Comparison of ENCODE assay signal across 1 cellular context in the genomic region with DNA sequence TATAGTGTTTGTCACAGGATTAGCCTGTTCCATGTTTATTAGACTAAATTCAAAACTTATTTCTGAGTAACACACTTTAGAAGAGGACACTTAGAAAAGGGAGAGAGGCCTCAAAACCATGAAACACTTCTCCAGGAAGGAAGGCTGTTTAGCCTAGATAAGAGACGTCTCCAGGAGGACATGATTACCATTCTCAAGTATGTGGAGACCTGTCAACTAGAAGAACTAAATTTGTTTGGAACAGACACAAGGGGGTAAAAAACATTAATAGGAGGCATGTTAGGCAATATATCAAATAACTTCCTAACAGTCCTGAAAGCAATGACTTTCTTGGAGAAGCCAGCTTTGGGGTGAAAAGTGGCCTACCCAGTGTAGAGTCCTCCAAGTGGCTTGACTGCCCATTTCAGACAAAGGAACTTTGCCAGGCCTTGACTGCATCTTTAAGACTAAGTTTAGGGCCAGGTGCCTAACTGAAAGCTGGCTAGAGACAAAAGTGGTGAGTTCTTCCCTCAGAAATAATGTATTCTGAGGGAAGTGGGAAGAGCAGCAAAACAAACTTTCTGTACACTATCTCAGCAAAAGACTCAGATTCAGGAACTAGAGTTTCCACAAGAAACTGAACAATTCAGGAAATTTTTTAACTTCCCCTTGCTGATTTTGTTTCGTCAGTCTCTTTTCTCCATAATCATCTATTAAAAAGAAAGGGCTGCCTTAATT.
TF ChIP-seq lines count a peak whose summit lies in the region.

No MANE protein-coding gene starts in this region.

TF ChIP-seq in K562, 482 proteins besides CTCF, POLR2A, EP300 and RAD21 (continued from another document and continues in another):
- no peak for TF ChIP-seq ZNF395 (CRISPR knock-in tag; IDR thresholded peaks at IDR 0.05)
- no peak for TF ChIP-seq NFYB (IDR thresholded peaks at IDR 0.05; ENCODE audit: extremely low read depth, insufficient read length)
- TF ChIP-seq ZNF561 (CRISPR knock-in tag; conservative IDR thresholded peaks at IDR 0.05): no peak
- TF ChIP-seq ATF7 (IDR thresholded peaks at IDR 0.05): 0 out of 2 replicates have a peak, but pooled peaks have one; percentile 44
- TF ChIP-seq, protein P1, sequence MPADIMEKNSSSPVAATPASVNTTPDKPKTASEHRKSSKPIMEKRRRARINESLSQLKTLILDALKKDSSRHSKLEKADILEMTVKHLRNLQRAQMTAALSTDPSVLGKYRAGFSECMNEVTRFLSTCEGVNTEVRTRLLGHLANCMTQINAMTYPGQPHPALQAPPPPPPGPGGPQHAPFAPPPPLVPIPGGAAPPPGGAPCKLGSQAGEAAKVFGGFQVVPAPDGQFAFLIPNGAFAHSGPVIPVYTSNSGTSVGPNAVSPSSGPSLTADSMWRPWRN (IDR thresholded peaks at IDR 0.05; ENCODE audit: low read depth): no peak
- TF ChIP-seq TFAM (CRISPR knock-in tag; conservative IDR thresholded peaks at IDR 0.05): no peak
- peak; percentile 72; the same call in 1 of the 2 replicates for TF ChIP-seq SMAD4 (CRISPR knock-in tag; conservative IDR thresholded peaks at IDR 0.05)
- TF ChIP-seq, protein P2, sequence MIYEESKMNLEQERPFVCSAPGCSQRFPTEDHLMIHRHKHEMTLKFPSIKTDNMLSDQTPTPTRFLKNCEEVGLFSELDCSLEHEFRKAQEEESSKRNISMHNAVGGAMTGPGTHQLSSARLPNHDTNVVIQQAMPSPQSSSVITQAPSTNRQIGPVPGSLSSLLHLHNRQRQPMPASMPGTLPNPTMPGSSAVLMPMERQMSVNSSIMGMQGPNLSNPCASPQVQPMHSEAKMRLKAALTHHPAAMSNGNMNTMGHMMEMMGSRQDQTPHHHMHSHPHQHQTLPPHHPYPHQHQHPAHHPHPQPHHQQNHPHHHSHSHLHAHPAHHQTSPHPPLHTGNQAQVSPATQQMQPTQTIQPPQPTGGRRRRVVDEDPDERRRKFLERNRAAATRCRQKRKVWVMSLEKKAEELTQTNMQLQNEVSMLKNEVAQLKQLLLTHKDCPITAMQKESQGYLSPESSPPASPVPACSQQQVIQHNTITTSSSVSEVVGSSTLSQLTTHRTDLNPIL (CRISPR knock-in tag; IDR thresholded peaks at IDR 0.05): no peak
- TF ChIP-seq CBFB (CRISPR knock-in tag; IDR thresholded peaks at IDR 0.05): no peak
- no peak for TF ChIP-seq SMAD3 (CRISPR knock-in tag; conservative IDR thresholded peaks at IDR 0.05)
- no peak for TF ChIP-seq CHCHD3 (CRISPR knock-in tag; IDR thresholded peaks at IDR 0.05)
- TF ChIP-seq XRCC5 (IDR thresholded peaks at IDR 0.05; ENCODE audit: low read depth, low read length): no peak
- no peak for TF ChIP-seq PCBP1 (IDR thresholded peaks at IDR 0.05; ENCODE audit: low read depth, low read length, poor library complexity, severe bottlenecking)
- TF ChIP-seq TGIF2 (CRISPR knock-in tag; IDR thresholded peaks at IDR 0.05): no peak
- 0 out of 2 replicates have a peak, but pooled peaks have one; percentile 21 for TF ChIP-seq ZFX (CRISPR knock-in tag; IDR thresholded peaks at IDR 0.05)
- TF ChIP-seq SAFB2 (IDR thresholded peaks at IDR 0.05; ENCODE audit: borderline replicate concordance, low read depth, low read length, severe bottlenecking): no peak
- no peak for TF ChIP-seq SRSF9 (IDR thresholded peaks at IDR 0.05; ENCODE audit: borderline replicate concordance, low read depth, low read length)
- TF ChIP-seq THRA (IDR thresholded peaks at IDR 0.05): no peak
- TF ChIP-seq CBX5 (IDR thresholded peaks at IDR 0.05; ENCODE audit: borderline replicate concordance, low read depth): no peak
- no peak for TF ChIP-seq PCBP2 (IDR thresholded peaks at IDR 0.05; ENCODE audit: low read depth, low read length, poor library complexity, severe bottlenecking)
- TF ChIP-seq, protein P3, sequence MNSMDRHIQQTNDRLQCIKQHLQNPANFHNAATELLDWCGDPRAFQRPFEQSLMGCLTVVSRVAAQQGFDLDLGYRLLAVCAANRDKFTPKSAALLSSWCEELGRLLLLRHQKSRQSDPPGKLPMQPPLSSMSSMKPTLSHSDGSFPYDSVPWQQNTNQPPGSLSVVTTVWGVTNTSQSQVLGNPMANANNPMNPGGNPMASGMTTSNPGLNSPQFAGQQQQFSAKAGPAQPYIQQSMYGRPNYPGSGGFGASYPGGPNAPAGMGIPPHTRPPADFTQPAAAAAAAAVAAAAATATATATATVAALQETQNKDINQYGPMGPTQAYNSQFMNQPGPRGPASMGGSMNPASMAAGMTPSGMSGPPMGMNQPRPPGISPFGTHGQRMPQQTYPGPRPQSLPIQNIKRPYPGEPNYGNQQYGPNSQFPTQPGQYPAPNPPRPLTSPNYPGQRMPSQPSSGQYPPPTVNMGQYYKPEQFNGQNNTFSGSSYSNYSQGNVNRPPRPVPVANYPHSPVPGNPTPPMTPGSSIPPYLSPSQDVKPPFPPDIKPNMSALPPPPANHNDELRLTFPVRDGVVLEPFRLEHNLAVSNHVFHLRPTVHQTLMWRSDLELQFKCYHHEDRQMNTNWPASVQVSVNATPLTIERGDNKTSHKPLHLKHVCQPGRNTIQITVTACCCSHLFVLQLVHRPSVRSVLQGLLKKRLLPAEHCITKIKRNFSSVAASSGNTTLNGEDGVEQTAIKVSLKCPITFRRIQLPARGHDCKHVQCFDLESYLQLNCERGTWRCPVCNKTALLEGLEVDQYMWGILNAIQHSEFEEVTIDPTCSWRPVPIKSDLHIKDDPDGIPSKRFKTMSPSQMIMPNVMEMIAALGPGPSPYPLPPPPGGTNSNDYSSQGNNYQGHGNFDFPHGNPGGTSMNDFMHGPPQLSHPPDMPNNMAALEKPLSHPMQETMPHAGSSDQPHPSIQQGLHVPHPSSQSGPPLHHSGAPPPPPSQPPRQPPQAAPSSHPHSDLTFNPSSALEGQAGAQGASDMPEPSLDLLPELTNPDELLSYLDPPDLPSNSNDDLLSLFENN (IDR thresholded peaks at IDR 0.05; ENCODE audit: low read depth in 2 of 2, low read length in 2 of 2): peak in 1 of 2 experiments; percentile 73; a peak in 2 of 4 replicates
- TF ChIP-seq BRD4 (IDR thresholded peaks at IDR 0.05): no peak
- no peak for TF ChIP-seq ZKSCAN1 (IDR thresholded peaks at IDR 0.05; ENCODE audit: low read depth, low read length)
- TF ChIP-seq RREB1 (CRISPR knock-in tag; IDR thresholded peaks at IDR 0.05): no peak
- TF ChIP-seq PBX2 (CRISPR knock-in tag; IDR thresholded peaks at IDR 0.05; ENCODE audit: low read depth): no peak
- peak; percentile 82 for TF ChIP-seq PBX2 (tag; conservative IDR thresholded peaks at IDR 0.05; ENCODE audit: low read depth)
- peak; percentile 93 for TF ChIP-seq TCF3 (CRISPR knock-in tag; IDR thresholded peaks at IDR 0.05)
- no peak for TF ChIP-seq ZSCAN29 (IDR thresholded peaks at IDR 0.05)
- no peak for TF ChIP-seq DIDO1 (tag; IDR thresholded peaks at IDR 0.05; ENCODE audit: low read depth)
- peak in 1 of 2 experiments; percentile 61; a peak in 3 of 4 replicates for TF ChIP-seq TRIM24 (IDR thresholded peaks at IDR 0.05)
- 0 out of 2 replicates have a peak, but pooled peaks have one; percentile 31 for TF ChIP-seq GATAD2A (IDR thresholded peaks at IDR 0.05)
- TF ChIP-seq PHF20 (IDR thresholded peaks at IDR 0.05; ENCODE audit: partially characterized antibody): no peak
- TF ChIP-seq, protein P4, sequence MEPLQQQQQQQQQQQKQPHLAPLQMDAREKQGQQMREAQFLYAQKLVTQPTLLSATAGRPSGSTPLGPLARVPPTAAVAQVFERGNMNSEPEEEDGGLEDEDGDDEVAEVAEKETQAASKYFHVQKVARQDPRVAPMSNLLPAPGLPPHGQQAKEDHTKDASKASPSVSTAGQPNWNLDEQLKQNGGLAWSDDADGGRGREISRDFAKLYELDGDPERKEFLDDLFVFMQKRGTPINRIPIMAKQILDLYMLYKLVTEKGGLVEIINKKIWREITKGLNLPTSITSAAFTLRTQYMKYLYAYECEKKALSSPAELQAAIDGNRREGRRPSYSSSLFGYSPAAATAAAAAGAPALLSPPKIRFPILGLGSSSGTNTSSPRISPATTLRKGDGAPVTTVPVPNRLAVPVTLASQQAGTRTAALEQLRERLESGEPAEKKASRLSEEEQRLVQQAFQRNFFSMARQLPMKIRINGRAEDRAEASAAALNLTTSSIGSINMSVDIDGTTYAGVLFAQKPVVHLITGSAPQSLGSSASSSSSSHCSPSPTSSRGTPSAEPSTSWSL (CRISPR knock-in tag; IDR thresholded peaks at IDR 0.05; ENCODE audit: borderline replicate concordance): no peak
- TF ChIP-seq KHSRP (IDR thresholded peaks at IDR 0.05): no peak
- TF ChIP-seq, protein P5, sequence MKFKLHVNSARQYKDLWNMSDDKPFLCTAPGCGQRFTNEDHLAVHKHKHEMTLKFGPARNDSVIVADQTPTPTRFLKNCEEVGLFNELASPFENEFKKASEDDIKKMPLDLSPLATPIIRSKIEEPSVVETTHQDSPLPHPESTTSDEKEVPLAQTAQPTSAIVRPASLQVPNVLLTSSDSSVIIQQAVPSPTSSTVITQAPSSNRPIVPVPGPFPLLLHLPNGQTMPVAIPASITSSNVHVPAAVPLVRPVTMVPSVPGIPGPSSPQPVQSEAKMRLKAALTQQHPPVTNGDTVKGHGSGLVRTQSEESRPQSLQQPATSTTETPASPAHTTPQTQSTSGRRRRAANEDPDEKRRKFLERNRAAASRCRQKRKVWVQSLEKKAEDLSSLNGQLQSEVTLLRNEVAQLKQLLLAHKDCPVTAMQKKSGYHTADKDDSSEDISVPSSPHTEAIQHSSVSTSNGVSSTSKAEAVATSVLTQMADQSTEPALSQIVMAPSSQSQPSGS (CRISPR knock-in tag; IDR thresholded peaks at IDR 0.05): no peak
- TF ChIP-seq LARP7 (IDR thresholded peaks at IDR 0.05): no peak
- TF ChIP-seq NR4A1 (CRISPR knock-in tag; IDR thresholded peaks at IDR 0.05): no peak
- TF ChIP-seq NR4A1 (tag; IDR thresholded peaks at IDR 0.05): no peak
- TF ChIP-seq ARID1B (IDR thresholded peaks at IDR 0.05): peak; percentile 97
